In genomic region chr4:84167579-84167978, GRCh38 we compare ENCODE assay signal across 15 cellular contexts.
DNase-seq lines count a peak whose midpoint lies in the region; ATAC-seq and TF ChIP-seq lines count a peak whose summit lies in the region.
"Had no signal": no experiment of that assay in that cellular context is flagged by ENCODE, and none has a peak within 500 bp of the region (broad histone marks: within the 10 kb centered on the region; RNA-seq: fewer than 3 reads in every experiment).

No MANE protein-coding gene starts in this region.

- no peaks in the 10 kb centered on the region for H3K4me1 Mint-ChIP-seq in immature natural killer cell

- DNase-seq in AG04449 (ENCODE audit: low read depth, low spot score) (no peak), H7 (peak; percentile 55), SK-N-DZ (ENCODE audit: low spot score) (peak; percentile 10), iPS DF 19.7 (ENCODE audit: low read depth, low spot score) (peak; percentile 28), immature natural killer cell (no peak)
- no peak for DNase-seq in effector CD4-positive, alpha-beta T cell
- DNase-seq: activated CD4-positive, alpha-beta T cell treated with anti-CD3 and anti-CD28 coated beads, Interleukin-2, amount 50 U/mL, for 1 hour; activated T-cell treated with anti-CD3 and anti-CD28 coated beads, Interleukin-2, amount 50 U/mL, for 72 hours; effector CD8-positive, alpha-beta T cell; foreskin fibroblast; IMR-90; NCI-H446 treated with DMSO at 0.1 percent for 48 hours had no signal

- H3K36me3 ChIP-seq in H7 (replicated peaks; ENCODE audit: control insufficient read depth, insufficient read depth, low read length), result no peaks in the 10 kb centered on the region
- H3K36me3 ChIP-seq: prostate gland had no signal

- POLR2A ChIA-PET in AG04449 (lab: Yijun Ruan, JAX), result interaction anchor here (0.5 kb wide), 1 partner anchor 316 kb away, joined by 4 read pairs; no protein-coding TSS in a partner anchor

- no peak overlapping the region for H3K4me3 Mint-ChIP-seq in immature natural killer cell
- H3K4me3 Mint-ChIP-seq: activated T-cell treated with anti-CD3 and anti-CD28 coated beads, Interleukin-2, amount 50 U/mL, for 72 hours had no signal

- H3K27me3 Mint-ChIP-seq in immature natural killer cell (ENCODE audit: low read depth in 3 of 3), result no peaks in the 10 kb centered on the region

- H3K36me3 Mint-ChIP-seq in immature natural killer cell, result no peaks in the 10 kb centered on the region

- no peak overlapping the region for H3K4me3 ChIP-seq in AG04449 (ENCODE audit: low read depth, low read length)
- no peak overlapping the region for H3K4me3 ChIP-seq in H7 (ENCODE audit: insufficient read depth, low read depth, low read length)
- H3K4me3 ChIP-seq: prostate gland had no signal

- peak; percentile 6 for TF ChIP-seq CTCF in AG04449 (IDR thresholded peaks at IDR 0.05; ENCODE audit: insufficient read depth, low read length, missing control alignments)

- no peaks in the 10 kb centered on the region for H3K27me3 ChIP-seq in H7 (ENCODE audit: control insufficient read depth, insufficient read depth, low read length)

- peaks cover 0 to 11% (median 2%) of the 10 kb centered on the region in 6 donors for H3K9me3 Mint-ChIP-seq in immature natural killer cell

- ATAC-seq in GM21390 (IDR thresholded peaks at IDR 0.05; ENCODE audit: unreplicated experiment) (no peak), GM18873 (IDR thresholded peaks at IDR 0.05; ENCODE audit: low FRiP score, unreplicated experiment) (no peak)
- ATAC-seq: activated T-cell treated with anti-CD3 and anti-CD28 coated beads, Interleukin-2, amount 50 U/mL, for 72 hours had no signal

- no peak overlapping the region for H3K27ac Mint-ChIP-seq in immature natural killer cell
- H3K27ac Mint-ChIP-seq: activated T-cell treated with anti-CD3 and anti-CD28 coated beads, Interleukin-2, amount 50 U/mL, for 72 hours had no signal

- CTCF ChIA-PET in AG04449 (lab: Yijun Ruan, JAX), result interaction anchor here (1.8 kb wide), 1 partner anchor 523 kb away, joined by 7 read pairs; no protein-coding TSS in a partner anchor

Comparison
In these comparisons a context has a peak if more than half of its experiments do, and no peak if none do; other contexts are left out.
1. DNase-seq: peak in H7 (single experiment), SK-N-DZ (single experiment) and iPS DF 19.7 (single experiment); none in AG04449 (single experiment), effector CD4-positive, alpha-beta T cell (single experiment) and immature natural killer cell (0 of 3).